In the genomic region with DNA sequence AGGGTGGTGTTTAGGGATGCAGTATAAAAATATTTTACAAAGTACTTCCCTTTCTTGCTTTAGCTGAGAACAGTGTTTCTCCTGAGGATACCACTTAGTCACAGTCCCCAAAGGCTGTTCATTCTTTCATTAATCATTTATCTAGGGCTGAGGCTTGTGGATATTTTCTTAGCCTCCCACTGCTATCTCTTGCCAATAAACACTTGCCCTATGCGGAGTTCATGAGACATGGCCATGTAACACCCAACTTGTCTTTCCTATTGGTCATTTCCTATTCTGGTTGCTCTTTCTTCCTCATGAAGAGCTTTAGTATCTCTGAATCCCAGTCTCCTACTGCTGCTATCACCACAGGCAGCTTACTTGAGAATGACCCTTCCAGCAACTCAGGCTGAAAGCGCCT, we compare ENCODE assay signal across 14 cellular contexts.
A peak's percentile ranks its signal among the peaks of the same experiment; 100 is the strongest.
DNase-seq lines count a peak whose midpoint lies in the region; ATAC-seq, FAIRE-seq and TF ChIP-seq lines count a peak whose summit lies in the region.
"Had no signal": no experiment of that assay in that cellular context is flagged by ENCODE, and none has a peak within 500 bp of the region (broad histone marks: within the 10 kb centered on the region; RNA-seq: fewer than 3 reads in every experiment).

No MANE protein-coding gene starts in this region.

- no peaks in the 10 kb centered on the region for H3K79me2 ChIP-seq in GM23338 (replicated peaks; ENCODE audit: insufficient read depth)

- no peaks in the 10 kb centered on the region for H4K20me1 ChIP-seq in GM23338 (replicated peaks; ENCODE audit: insufficient read depth)

- H3K27ac Mint-ChIP-seq in GM23338 (0 out of 2 replicates have a peak overlapping the region, but pooled peaks have one; percentile 82), WTC11 (peak overlapping the region; percentile 95; the same call in 1 of the 2 replicates), glutamatergic neuron (ENCODE audit: unreplicated experiment) (no peak overlapping the region)
- H3K27ac Mint-ChIP-seq: dendritic cell treated with granulocyte-macrophage colony-stimulating factor and Interleukin-4, amounts not matched to agents 40 ng/mL and 50 ng/mL, for 4 days had no signal

- H3F3A ChIP-seq in GM23338 (replicated peaks; ENCODE audit: low read depth): no peaks in the 10 kb centered on the region

- TF ChIP-seq RAD21 in A549 (conservative IDR thresholded peaks at IDR 0.05 in 1 of 2, IDR thresholded peaks at IDR 0.05 in 1 of 2): no peak

- no peak for FAIRE-seq in A549 (lab: Jason Lieb, UNC)

- TF ChIP-seq CTCF in A549 (IDR thresholded peaks at IDR 0.05): no peak
- no peak for TF ChIP-seq CTCF in GM23338 (conservative IDR thresholded peaks at IDR 0.05; ENCODE audit: low read depth in 2 of 2)
- TF ChIP-seq CTCF in WTC11 (IDR thresholded peaks at IDR 0.05): no peak
- no peak for TF ChIP-seq CTCF in glutamatergic neuron (IDR thresholded peaks at IDR 0.05; ENCODE audit: partially characterized antibody, unreplicated experiment)

- peaks cover 8% of the 10 kb centered on the region for H3K4me1 ChIP-seq in A549
- peaks cover 43% of the 10 kb centered on the region for H3K4me1 ChIP-seq in GM23338 (ENCODE audit: insufficient read depth)
- peaks cover 15% of the 10 kb centered on the region for H3K4me1 ChIP-seq in iPS-18a (ENCODE audit: control insufficient read depth, low read depth, low read length)
- H3K4me1 ChIP-seq: adrenal gland had no signal

- no peak for TF ChIP-seq EP300 in A549 (IDR thresholded peaks at IDR 0.05)

- H3K36me3 Mint-ChIP-seq in GM23338 (ENCODE audit: low read depth) (peaks cover 12% of the 10 kb centered on the region), WTC11 (peaks cover 12% of the 10 kb centered on the region), glutamatergic neuron (ENCODE audit: unreplicated experiment) (no peaks in the 10 kb centered on the region)

- H3K27ac ChIP-seq in A549: no peak overlapping the region
- H3K27ac ChIP-seq in GM23338 (ENCODE audit: low read depth): peak overlapping the region; percentile 64; the same call in 1 of the 2 replicates
- H3K27ac ChIP-seq in iPS-18a (ENCODE audit: low read length): no peak overlapping the region
- H3K27ac ChIP-seq: adrenal gland, KMS-11, ovary had no signal

- H3K4me3 Mint-ChIP-seq in GM23338: peak overlapping the region; percentile 39
- H3K4me3 Mint-ChIP-seq in WTC11: peak overlapping the region; percentile 37
- H3K4me3 Mint-ChIP-seq in glutamatergic neuron (ENCODE audit: unreplicated experiment): no peak overlapping the region
- H3K4me3 Mint-ChIP-seq: dendritic cell treated with granulocyte-macrophage colony-stimulating factor and Interleukin-4, amounts not matched to agents 40 ng/mL and 50 ng/mL, for 4 days had no signal

- no peak overlapping the region for H3K4me3 ChIP-seq in A549
- H3K4me3 ChIP-seq in GM23338: peak overlapping the region; percentile 6
- peak overlapping the region; percentile 13 for H3K4me3 ChIP-seq in iPS-18a (ENCODE audit: low read length)
- H3K4me3 ChIP-seq: adrenal gland, ovary had no signal

- DNase-seq in A549 (ENCODE audit: low read depth in 1 of 2, low spot score in 1 of 2): peak; percentile 9 to 31
- no peak for DNase-seq in GM23338 (ENCODE audit: low spot score)
- DNase-seq in WTC11 (ENCODE audit: low spot score): no peak
- DNase-seq in activated T-cell treated with anti-CD3 and anti-CD28 coated beads for 4 hours: no peak
- DNase-seq in glutamatergic neuron: no peak
- DNase-seq in epidermal melanocyte (ENCODE audit: insufficient read length, low spot score): no peak
- no peak for DNase-seq in NCI-H82 (lab: John Stamatoyannopoulos, UW)
- DNase-seq: activated CD4-positive, alpha-beta T cell treated with anti-CD3 and anti-CD28 coated beads, Interleukin-2, amount 50 U/mL, for 1 hour; adrenal gland; ovary had no signal

- CTCF ChIA-PET in A549 (lab: Yijun Ruan, JAX): interaction anchor here (2.1 kb wide), 1 partner anchor 14 kb away, joined by 5 read pairs; no protein-coding TSS in a partner anchor
- CTCF ChIA-PET in WTC11 (lab: Charles Lee): interaction anchor here (1.8 kb wide), 1 partner anchor 15 kb away, joined by 9 read pairs; no protein-coding TSS in a partner anchor

- no peaks in the 10 kb centered on the region for H3K36me3 ChIP-seq in GM23338 (ENCODE audit: insufficient read depth)
- H3K36me3 ChIP-seq in iPS-18a (ENCODE audit: control insufficient read depth, low read depth, low read length): no peaks in the 10 kb centered on the region
- H3K36me3 ChIP-seq: adrenal gland, ovary had no signal

- no peaks in the 10 kb centered on the region for H3K27me3 ChIP-seq in GM23338 (ENCODE audit: insufficient read depth)
- no peaks in the 10 kb centered on the region for H3K27me3 ChIP-seq in iPS-18a (ENCODE audit: control insufficient read depth, insufficient read depth, low read length)
- H3K27me3 ChIP-seq: adrenal gland, ovary had no signal

- H2AFZ ChIP-seq in GM23338: no peak overlapping the region

- H3K9me3 ChIP-seq in A549 (no peaks in the 10 kb centered on the region), iPS-18a (ENCODE audit: control insufficient read depth, low read depth, low read length) (no peaks in the 10 kb centered on the region)
- H3K9me3 ChIP-seq: adrenal gland, ovary had no signal

- no peak for TF ChIP-seq POLR2A in A549 (IDR thresholded peaks at IDR 0.05; ENCODE audit: low read length)

- peak; percentile 19 to 59; a peak in 4 of 6 replicates for ATAC-seq in A549
- no peak; the same call in 2 of the 3 replicates for ATAC-seq in GM23338
- ATAC-seq in WTC11: no peak
- ATAC-seq: Right ventricle myocardium inferior had no signal

- H3K9ac ChIP-seq in iPS-18a (ENCODE audit: low read length): no peak overlapping the region
- H3K9ac ChIP-seq: KMS-11 had no signal

- H3K9me3 Mint-ChIP-seq in GM23338: peaks cover 12% of the 10 kb centered on the region
- H3K9me3 Mint-ChIP-seq in WTC11: peaks cover 16% of the 10 kb centered on the region
- H3K9me3 Mint-ChIP-seq in glutamatergic neuron (ENCODE audit: unreplicated experiment): peaks cover 3% of the 10 kb centered on the region
- H3K9me3 Mint-ChIP-seq: dendritic cell treated with granulocyte-macrophage colony-stimulating factor and Interleukin-4, amounts not matched to agents 40 ng/mL and 50 ng/mL, for 4 days had no signal

- 54% methylated on average over 2 of the region's 2 CpGs for WGBS in A549 (ENCODE audit: missing lambda C conversion rate)

- peaks cover 11% of the 10 kb centered on the region; the same call in 1 of the 2 replicates for H3K9me2 ChIP-seq in GM23338 (ENCODE audit: insufficient read depth)

- H3K4me2 ChIP-seq in A549 (peak overlapping the region; percentile 31), GM23338 (peak overlapping the region; percentile 49)
- H3K4me2 ChIP-seq: KMS-11 had no signal

- POLR2A ChIA-PET in A549 (lab: Yijun Ruan, JAX): no interaction called here
- POLR2A ChIA-PET in WTC11 (lab: Charles Lee): no interaction called here

- H3K27me3 Mint-ChIP-seq in GM23338 (ENCODE audit: insufficient read depth, low read depth, poor library complexity) (peaks cover 5% of the 10 kb centered on the region), WTC11 (ENCODE audit: low read depth) (no peaks in the 10 kb centered on the region), glutamatergic neuron (ENCODE audit: unreplicated experiment) (no peaks in the 10 kb centered on the region)
- H3K27me3 Mint-ChIP-seq: dendritic cell treated with granulocyte-macrophage colony-stimulating factor and Interleukin-4, amounts not matched to agents 40 ng/mL and 50 ng/mL, for 4 days had no signal

- H3K4me1 Mint-ChIP-seq in GM23338: peaks cover 38% of the 10 kb centered on the region
- H3K4me1 Mint-ChIP-seq in WTC11: peaks cover 46% of the 10 kb centered on the region
- H3K4me1 Mint-ChIP-seq in glutamatergic neuron (ENCODE audit: low read depth, unreplicated experiment): no peaks in the 10 kb centered on the region

TF ChIP-seq in A549, 52 proteins besides CTCF, POLR2A, EP300 and RAD21:
- no peak for TF ChIP-seq ZFP36 (IDR thresholded peaks at IDR 0.05; ENCODE audit: borderline replicate concordance, partially characterized antibody)
TF ChIP-seq in A549: peak in this region for 0.

TF ChIP-seq in GM23338, 12 proteins besides CTCF, POLR2A, EP300 and RAD21 (continues in another document):
- TF ChIP-seq ETS1 (IDR thresholded peaks at IDR 0.05) (no peak), EZH2phosphoT487 (IDR thresholded peaks at IDR 0.05; ENCODE audit: unreplicated experiment) (no peak), EZH2 (IDR thresholded peaks at IDR 0.05; ENCODE audit: low read depth, unreplicated experiment) (no peak)

TF ChIP-seq in WTC11, 78 proteins besides CTCF, POLR2A, EP300 and RAD21:
- TF ChIP-seq NFE2L1 (CRISPR knock-in tag; IDR thresholded peaks at IDR 0.05) (no peak), ZNF317 (CRISPR knock-in tag; IDR thresholded peaks at IDR 0.05; ENCODE audit: borderline replicate concordance, low read depth) (no peak), SMAD4 (CRISPR knock-in tag; IDR thresholded peaks at IDR 0.05) (no peak), ERG (CRISPR knock-in tag; IDR thresholded peaks at IDR 0.05) (no peak), ATF3 (CRISPR knock-in tag; conservative IDR thresholded peaks at IDR 0.05) (no peak), ZNF232 (CRISPR knock-in tag; IDR thresholded peaks at IDR 0.05) (no peak), FOXP1 (CRISPR knock-in tag; IDR thresholded peaks at IDR 0.05; ENCODE audit: borderline replicate concordance) (no peak), ZNF138 (CRISPR knock-in tag; conservative IDR thresholded peaks at IDR 0.05) (no peak), FOXJ3 (CRISPR knock-in tag; IDR thresholded peaks at IDR 0.05; ENCODE audit: borderline replicate concordance) (no peak)
- TF ChIP-seq, protein P1, sequence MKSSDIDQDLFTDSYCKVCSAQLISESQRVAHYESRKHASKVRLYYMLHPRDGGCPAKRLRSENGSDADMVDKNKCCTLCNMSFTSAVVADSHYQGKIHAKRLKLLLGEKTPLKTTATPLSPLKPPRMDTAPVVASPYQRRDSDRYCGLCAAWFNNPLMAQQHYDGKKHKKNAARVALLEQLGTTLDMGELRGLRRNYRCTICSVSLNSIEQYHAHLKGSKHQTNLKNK (CRISPR knock-in tag; IDR thresholded peaks at IDR 0.05): no peak

Comparison
In these comparisons a context has a peak if more than half of its experiments do, and no peak if none do; other contexts are left out.
1. ATAC-seq: peak in A549 (2 of 2); none in GM23338 (single experiment) and WTC11 (single experiment).
2. DNase-seq: peak in A549 (2 of 2); none in GM23338 (single experiment), WTC11 (single experiment), activated T-cell treated with anti-CD3 and anti-CD28 coated beads for 4 hours (single experiment), glutamatergic neuron (single experiment), epidermal melanocyte (single experiment) and NCI-H82 (single experiment).